Comparison of ENCODE assay signal across 14 cellular contexts in genomic region chr11:73565804-73566203, GRCh38.
"Had no signal": no experiment of that assay in that cellular context is flagged by ENCODE, and none has a peak within 500 bp of the region (broad histone marks: within the 10 kb centered on the region; RNA-seq: fewer than 3 reads in every experiment).

No MANE protein-coding gene starts in this region.

- H3K27ac Mint-ChIP-seq: activated CD4-positive, alpha-beta T cell treated with anti-CD3 and anti-CD28 coated beads, Interleukin-2, amount 10 ng/mL, durations not matched to agents 7 days and 5 days; activated naive CD8-positive, alpha-beta T cell treated with anti-CD3 and anti-CD28 coated beads for 36 hours; stimulated activated naive B cell treated with anti-CD40 and anti-IgM and Interleukin-4, amounts not matched to agents 10 μg/mL and 1 μg/mL and 100 μg/mL, for 72 hours had no signal

- H3K9me3 Mint-ChIP-seq: activated CD4-positive, alpha-beta T cell treated with anti-CD3 and anti-CD28 coated beads, Interleukin-2, amount 10 ng/mL, durations not matched to agents 7 days and 5 days; activated naive CD8-positive, alpha-beta T cell treated with anti-CD3 and anti-CD28 coated beads for 36 hours; neural crest cell; stimulated activated naive B cell treated with anti-CD40 and anti-IgM and Interleukin-4, amounts not matched to agents 10 μg/mL and 1 μg/mL and 100 μg/mL, for 72 hours had no signal

- H3K27me3 Mint-ChIP-seq: activated CD4-positive, alpha-beta T cell treated with anti-CD3 and anti-CD28 coated beads, Interleukin-2, amount 10 ng/mL, durations not matched to agents 7 days and 5 days; activated naive CD8-positive, alpha-beta T cell treated with anti-CD3 and anti-CD28 coated beads for 36 hours; stimulated activated naive B cell treated with anti-CD40 and anti-IgM and Interleukin-4, amounts not matched to agents 10 μg/mL and 1 μg/mL and 100 μg/mL, for 72 hours had no signal

- H3K4me1 Mint-ChIP-seq: activated CD4-positive, alpha-beta T cell treated with anti-CD3 and anti-CD28 coated beads, Interleukin-2, amount 10 ng/mL, durations not matched to agents 7 days and 5 days had no signal

- ATAC-seq: left cardiac atrium; lower lobe of right lung; right cardiac atrium; stimulated activated naive B cell treated with anti-CD40 and anti-IgM and Interleukin-4, amounts not matched to agents 10 μg/mL and 1 μg/mL and 100 μg/mL, for 72 hours had no signal

- H3K4me3 Mint-ChIP-seq: activated CD4-positive, alpha-beta T cell treated with anti-CD3 and anti-CD28 coated beads, Interleukin-2, amount 10 ng/mL, durations not matched to agents 7 days and 5 days; activated naive CD8-positive, alpha-beta T cell treated with anti-CD3 and anti-CD28 coated beads for 36 hours; neural crest cell; stimulated activated naive B cell treated with anti-CD40 and anti-IgM and Interleukin-4, amounts not matched to agents 10 μg/mL and 1 μg/mL and 100 μg/mL, for 72 hours had no signal

- DNase-seq: activated CD4-positive, alpha-beta T cell treated with anti-CD3 and anti-CD28 coated beads, Interleukin-2, amount 10 ng/mL, durations not matched to agents 7 days and 5 days; activated CD4-positive, CD25-positive, alpha-beta regulatory T cell; activated gamma-delta T cell treated with Interleukin-2 at 50 U/mL for 16 hours; activated naive CD8-positive, alpha-beta T cell treated with anti-CD3 and anti-CD28 coated beads for 36 hours; aorta; effector CD8-positive, alpha-beta T cell; left cardiac atrium; lower lobe of right lung; right cardiac atrium; stimulated activated CD4-positive, alpha-beta T cell treated with anti-CD3 and anti-CD28 coated beads, Interleukin-15, amount 100 ng/mL, for 24 hours; stimulated activated CD4-positive, alpha-beta T cell treated with anti-CD3 and anti-CD28 coated beads, Interleukin-4, amount 100 ng/mL, for 1 hour; stimulated activated naive B cell treated with anti-CD40 and anti-IgM and Interleukin-4, amounts not matched to agents 10 μg/mL and 1 μg/mL and 100 μg/mL, for 72 hours; thyroid gland had no signal
